In the genomic region with DNA sequence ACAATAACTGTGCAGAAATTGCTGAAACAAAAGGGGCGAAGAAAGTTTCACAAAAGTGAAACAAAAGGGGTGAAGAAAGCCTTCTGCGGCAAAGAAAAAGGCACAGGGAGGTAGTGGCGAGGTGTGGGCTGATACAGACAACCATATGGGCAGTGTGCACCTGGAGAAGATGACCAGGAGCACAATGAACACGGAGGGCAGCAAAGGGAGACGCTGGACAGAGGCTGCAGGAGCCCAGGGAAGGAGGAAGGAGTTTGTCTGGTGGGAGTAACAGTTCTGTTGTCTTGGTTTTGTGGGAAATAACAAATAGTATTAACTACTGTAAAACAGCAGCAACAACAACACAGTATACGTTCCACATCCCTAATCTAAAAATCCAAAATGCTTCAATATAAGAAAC, we compare ENCODE assay signal across 3 cellular contexts.
TF ChIP-seq lines count a peak whose summit lies in the region.

No MANE protein-coding gene starts in this region.

TF ChIP-seq in SK-N-SH, 30 proteins besides CTCF, POLR2A, EP300 and RAD21 (continued from another document):
- TF ChIP-seq, protein P1, sequence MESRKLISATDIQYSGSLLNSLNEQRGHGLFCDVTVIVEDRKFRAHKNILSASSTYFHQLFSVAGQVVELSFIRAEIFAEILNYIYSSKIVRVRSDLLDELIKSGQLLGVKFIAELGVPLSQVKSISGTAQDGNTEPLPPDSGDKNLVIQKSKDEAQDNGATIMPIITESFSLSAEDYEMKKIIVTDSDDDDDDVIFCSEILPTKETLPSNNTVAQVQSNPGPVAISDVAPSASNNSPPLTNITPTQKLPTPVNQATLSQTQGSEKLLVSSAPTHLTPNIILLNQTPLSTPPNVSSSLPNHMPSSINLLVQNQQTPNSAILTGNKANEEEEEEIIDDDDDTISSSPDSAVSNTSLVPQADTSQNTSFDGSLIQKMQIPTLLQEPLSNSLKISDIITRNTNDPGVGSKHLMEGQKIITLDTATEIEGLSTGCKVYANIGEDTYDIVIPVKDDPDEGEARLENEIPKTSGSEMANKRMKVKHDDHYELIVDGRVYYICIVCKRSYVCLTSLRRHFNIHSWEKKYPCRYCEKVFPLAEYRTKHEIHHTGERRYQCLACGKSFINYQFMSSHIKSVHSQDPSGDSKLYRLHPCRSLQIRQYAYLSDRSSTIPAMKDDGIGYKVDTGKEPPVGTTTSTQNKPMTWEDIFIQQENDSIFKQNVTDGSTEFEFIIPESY (IDR thresholded peaks at IDR 0.05; ENCODE audit: borderline replicate concordance, low read depth): no peak
- TF ChIP-seq, protein P2, sequence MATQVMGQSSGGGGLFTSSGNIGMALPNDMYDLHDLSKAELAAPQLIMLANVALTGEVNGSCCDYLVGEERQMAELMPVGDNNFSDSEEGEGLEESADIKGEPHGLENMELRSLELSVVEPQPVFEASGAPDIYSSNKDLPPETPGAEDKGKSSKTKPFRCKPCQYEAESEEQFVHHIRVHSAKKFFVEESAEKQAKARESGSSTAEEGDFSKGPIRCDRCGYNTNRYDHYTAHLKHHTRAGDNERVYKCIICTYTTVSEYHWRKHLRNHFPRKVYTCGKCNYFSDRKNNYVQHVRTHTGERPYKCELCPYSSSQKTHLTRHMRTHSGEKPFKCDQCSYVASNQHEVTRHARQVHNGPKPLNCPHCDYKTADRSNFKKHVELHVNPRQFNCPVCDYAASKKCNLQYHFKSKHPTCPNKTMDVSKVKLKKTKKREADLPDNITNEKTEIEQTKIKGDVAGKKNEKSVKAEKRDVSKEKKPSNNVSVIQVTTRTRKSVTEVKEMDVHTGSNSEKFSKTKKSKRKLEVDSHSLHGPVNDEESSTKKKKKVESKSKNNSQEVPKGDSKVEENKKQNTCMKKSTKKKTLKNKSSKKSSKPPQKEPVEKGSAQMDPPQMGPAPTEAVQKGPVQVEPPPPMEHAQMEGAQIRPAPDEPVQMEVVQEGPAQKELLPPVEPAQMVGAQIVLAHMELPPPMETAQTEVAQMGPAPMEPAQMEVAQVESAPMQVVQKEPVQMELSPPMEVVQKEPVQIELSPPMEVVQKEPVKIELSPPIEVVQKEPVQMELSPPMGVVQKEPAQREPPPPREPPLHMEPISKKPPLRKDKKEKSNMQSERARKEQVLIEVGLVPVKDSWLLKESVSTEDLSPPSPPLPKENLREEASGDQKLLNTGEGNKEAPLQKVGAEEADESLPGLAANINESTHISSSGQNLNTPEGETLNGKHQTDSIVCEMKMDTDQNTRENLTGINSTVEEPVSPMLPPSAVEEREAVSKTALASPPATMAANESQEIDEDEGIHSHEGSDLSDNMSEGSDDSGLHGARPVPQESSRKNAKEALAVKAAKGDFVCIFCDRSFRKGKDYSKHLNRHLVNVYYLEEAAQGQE (IDR thresholded peaks at IDR 0.05; ENCODE audit: low read depth, low read length): peak; percentile 70; the same call in 1 of the 2 replicates
- TF ChIP-seq NRF1 (IDR thresholded peaks at IDR 0.05; ENCODE audit: low read depth, low read length) (no peak), JUND (IDR thresholded peaks at IDR 0.05) (no peak), YY1 (IDR thresholded peaks at IDR 0.05; ENCODE audit: low read depth) (no peak), FOXM1 (IDR thresholded peaks at IDR 0.05; ENCODE audit: low read depth) (no peak)

TF ChIP-seq in SK-N-SH treated with all-trans-retinoic acid at 6 μM for 48 hours, 23 proteins besides CTCF, POLR2A, EP300 and RAD21 (continued from another document):
- TF ChIP-seq, protein P3, sequence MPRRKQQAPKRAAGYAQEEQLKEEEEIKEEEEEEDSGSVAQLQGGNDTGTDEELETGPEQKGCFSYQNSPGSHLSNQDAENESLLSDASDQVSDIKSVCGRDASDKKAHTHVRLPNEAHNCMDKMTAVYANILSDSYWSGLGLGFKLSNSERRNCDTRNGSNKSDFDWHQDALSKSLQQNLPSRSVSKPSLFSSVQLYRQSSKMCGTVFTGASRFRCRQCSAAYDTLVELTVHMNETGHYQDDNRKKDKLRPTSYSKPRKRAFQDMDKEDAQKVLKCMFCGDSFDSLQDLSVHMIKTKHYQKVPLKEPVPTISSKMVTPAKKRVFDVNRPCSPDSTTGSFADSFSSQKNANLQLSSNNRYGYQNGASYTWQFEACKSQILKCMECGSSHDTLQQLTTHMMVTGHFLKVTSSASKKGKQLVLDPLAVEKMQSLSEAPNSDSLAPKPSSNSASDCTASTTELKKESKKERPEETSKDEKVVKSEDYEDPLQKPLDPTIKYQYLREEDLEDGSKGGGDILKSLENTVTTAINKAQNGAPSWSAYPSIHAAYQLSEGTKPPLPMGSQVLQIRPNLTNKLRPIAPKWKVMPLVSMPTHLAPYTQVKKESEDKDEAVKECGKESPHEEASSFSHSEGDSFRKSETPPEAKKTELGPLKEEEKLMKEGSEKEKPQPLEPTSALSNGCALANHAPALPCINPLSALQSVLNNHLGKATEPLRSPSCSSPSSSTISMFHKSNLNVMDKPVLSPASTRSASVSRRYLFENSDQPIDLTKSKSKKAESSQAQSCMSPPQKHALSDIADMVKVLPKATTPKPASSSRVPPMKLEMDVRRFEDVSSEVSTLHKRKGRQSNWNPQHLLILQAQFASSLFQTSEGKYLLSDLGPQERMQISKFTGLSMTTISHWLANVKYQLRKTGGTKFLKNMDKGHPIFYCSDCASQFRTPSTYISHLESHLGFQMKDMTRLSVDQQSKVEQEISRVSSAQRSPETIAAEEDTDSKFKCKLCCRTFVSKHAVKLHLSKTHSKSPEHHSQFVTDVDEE (CRISPR knock-in tag; IDR thresholded peaks at IDR 0.05): no peak
- TF ChIP-seq ZFP3 (CRISPR knock-in tag; IDR thresholded peaks at IDR 0.05) (no peak), RARB (CRISPR knock-in tag; IDR thresholded peaks at IDR 0.05) (no peak), ZNF8 (CRISPR knock-in tag; IDR thresholded peaks at IDR 0.05) (no peak)
TF ChIP-seq in SK-N-SH treated with all-trans-retinoic acid at 6 μM for 48 hours: peak in this region for 0.

TF ChIP-seq in HEK293, 187 proteins besides CTCF, POLR2A, EP300 and RAD21 (continued from another document):
- TF ChIP-seq, protein P2 (tag by site-specific recombination; IDR thresholded peaks at IDR 0.05): peak; percentile 78
